In genomic region chr1:156592910-156593732, GRCh38 we compare ENCODE assay signal across 10 cellular contexts. TPM values are rescaled to one million over a fixed set of nuclear protein-coding genes. Genes with fewer than 3 reads are reported as not detected.
DNase-seq lines count a peak whose midpoint lies in the region; ATAC-seq, FAIRE-seq and TF ChIP-seq lines count a peak whose summit lies in the region.
"Had no signal": no experiment of that assay in that cellular context is flagged by ENCODE, and none has a peak within 500 bp of the region (broad histone marks: within the 10 kb centered on the region; RNA-seq: fewer than 3 reads in every experiment).

No MANE protein-coding gene starts in this region.

- intact Hi-C loops in CD4-positive, alpha-beta memory T cell (cut with micrococcal nuclease) = no loop called here

- no peaks in the 10 kb centered on the region for H4K20me1 ChIP-seq in KMS-11 (ENCODE audit: insufficient read depth)

- H3K4me2 ChIP-seq in KMS-11 = peak overlapping the region; percentile 68

- H3K9me3 ChIP-seq in CD4-positive, alpha-beta memory T cell (ENCODE audit: control insufficient read depth in 1 of 2, low read length in 2 of 2) = no peaks in the 10 kb centered on the region
- H3K9me3 ChIP-seq in small intestine (ENCODE audit: control insufficient read depth, low read depth) = no peaks in the 10 kb centered on the region

- CTCF ChIA-PET in CD4-positive, alpha-beta memory T cell (lab: Charles Lee; ENCODE audit: partially characterized antibody) = interaction anchor here (0.7 to 3.8 kb wide), 6 partner anchors 11 to 136 kb away, joined by 3 to 26 read pairs (median 4); partner anchors contain the start of gene TTC24
- CTCF ChIA-PET in T-cell (lab: Charles Lee) = interaction anchor here (1.0 to 2.1 kb wide), 3 partner anchors 9 to 208 kb away, joined by 3 to 7 read pairs (median 3); partner anchors contain the start of gene GPATCH4 (in 1 of the 2)

- peaks cover 17% of the 10 kb centered on the region; the same call in 1 of the 2 replicates for H3K79me2 ChIP-seq in KMS-11 (ENCODE audit: insufficient read depth, low read depth)

- no peak for TF ChIP-seq CTCF in KMS-11 (conservative IDR thresholded peaks at IDR 0.05; ENCODE audit: low read depth, low read length)

- peaks cover 30 to 38% of the 10 kb centered on the region in 2 donors for H3K36me3 Mint-ChIP-seq in CD4-positive, alpha-beta memory T cell
- peaks cover 18% of the 10 kb centered on the region for H3K36me3 Mint-ChIP-seq in T-cell

- peaks cover 0 to 4% (median 0%) of the 10 kb centered on the region in 8 donors for H3K9me3 Mint-ChIP-seq in CD4-positive, alpha-beta memory T cell
- H3K9me3 Mint-ChIP-seq in T-cell = no peaks in the 10 kb centered on the region

- WGBS in small intestine, 3 donors = 80 to 82% (median 82%) methylated on average over 8 of the region's 8 CpGs

- peaks cover 16% of the 10 kb centered on the region for H3K4me1 ChIP-seq in CD4-positive, alpha-beta memory T cell (ENCODE audit: insufficient read depth, low read length)
- H3K4me1 ChIP-seq in KMS-11 (ENCODE audit: low read depth, poor library complexity, severe bottlenecking) = peaks cover 35% of the 10 kb centered on the region
- no peaks in the 10 kb centered on the region for H3K4me1 ChIP-seq in small intestine (ENCODE audit: control insufficient read depth in 2 of 2, insufficient read depth in 1 of 2, low read depth in 1 of 2, low read length in 1 of 2)

- peak overlapping the region; percentile 80 to 91 (median 89) for H3K4me3 Mint-ChIP-seq in CD4-positive, alpha-beta memory T cell
- peak overlapping the region; percentile 77 to 86 (median 81) for H3K4me3 Mint-ChIP-seq in T-cell

- H3K27ac ChIP-seq in CD4-positive, alpha-beta memory T cell (ENCODE audit: low read depth, low read length) = no peak overlapping the region
- peak overlapping the region; percentile 12; the same call in 1 of the 2 replicates for H3K27ac ChIP-seq in KMS-11
- H3K27ac ChIP-seq in small intestine (ENCODE audit: low read depth in 1 of 2, low read length in 1 of 2) = no peak overlapping the region

- DNase-seq in CD4-positive, alpha-beta memory T cell = no peak
- DNase-seq in T-cell (no peak), lung microvascular endothelial cell (ENCODE audit: low read depth in 2 of 2) (peak; percentile 26 to 84), small intestine (no peak), NCI-H446 treated with DMSO at 0.1 percent for 48 hours (lab: John Stamatoyannopoulos, UW) (no peak), UCSD-AML1 (lab: John Stamatoyannopoulos, UW; ENCODE audit: unreplicated experiment) (no peak)
- DNase-seq: NCI-H1417 treated with DMSO at 0.1 percent for 48 hours had no signal

- H3K27ac Mint-ChIP-seq in CD4-positive, alpha-beta memory T cell = peak overlapping the region; percentile 48 to 92 (median 84)
- H3K27ac Mint-ChIP-seq in T-cell = peak overlapping the region; percentile 78 to 85

- H3K4me1 Mint-ChIP-seq in CD4-positive, alpha-beta memory T cell = peaks cover 13 to 25% (median 21%) of the 10 kb centered on the region in 4 donors
- peaks cover 18 to 26% (median 19%) of the 10 kb centered on the region in 3 donors for H3K4me1 Mint-ChIP-seq in T-cell

- no peaks in the 10 kb centered on the region for H3K27me3 Mint-ChIP-seq in CD4-positive, alpha-beta memory T cell
- no peaks in the 10 kb centered on the region for H3K27me3 Mint-ChIP-seq in T-cell

- H2AFZ ChIP-seq in KMS-11 (ENCODE audit: low read depth) = no peak overlapping the region

- POLR2A ChIA-PET in CD4-positive, alpha-beta memory T cell (lab: Charles Lee; ENCODE audit: partially characterized antibody) = interaction anchor here (0.6 to 3.0 kb wide), 10 partner anchors 8 to 136 kb away, joined by 3 to 50 read pairs (median 4); partner anchors contain the start of genes GPATCH4, MEF2D and METTL25B
- POLR2A ChIA-PET in T-cell (lab: Charles Lee) = interaction anchor here in 1 of 2 donors (0.6 kb wide), 1 partner anchor 12 kb away, joined by 3 read pairs; no protein-coding TSS in a partner anchor

- FAIRE-seq in small intestine (lab: Jason Lieb, UNC) = no peak
- FAIRE-seq: G401.6 had no signal

- H3K4me3 ChIP-seq in CD4-positive, alpha-beta memory T cell (ENCODE audit: low read length in 2 of 2) = no peak overlapping the region
- no peak overlapping the region for H3K4me3 ChIP-seq in KMS-11 (IDR thresholded peaks at IDR 0.05; ENCODE audit: insufficient read depth, low read depth, low read length)
- H3K4me3 ChIP-seq in small intestine (ENCODE audit: low read depth in 1 of 2, low read length in 2 of 2) = no peak overlapping the region

- H3K9ac ChIP-seq in KMS-11 = no peak overlapping the region; the same call in 1 of the 2 replicates

- ATAC-seq in T-cell (replicated peaks in 1 of 4) (no peak), GM19023 (IDR thresholded peaks at IDR 0.05; ENCODE audit: unreplicated experiment) (no peak)

- no peaks in the 10 kb centered on the region for H3K27me3 ChIP-seq in CD4-positive, alpha-beta memory T cell (ENCODE audit: insufficient read depth, low read length)
- no peaks in the 10 kb centered on the region for H3K27me3 ChIP-seq in KMS-11 (ENCODE audit: insufficient read depth, low read depth)
- H3K27me3 ChIP-seq in small intestine (ENCODE audit: control insufficient read depth in 2 of 2, insufficient read depth in 2 of 2, low read length in 2 of 2) = no peaks in the 10 kb centered on the region

- H3K36me3 ChIP-seq in CD4-positive, alpha-beta memory T cell (ENCODE audit: insufficient read depth, low read length) = peaks cover 24% of the 10 kb centered on the region
- H3K36me3 ChIP-seq in KMS-11 (ENCODE audit: insufficient read depth) = peaks cover 33% of the 10 kb centered on the region; the same call in 1 of the 2 replicates
- H3K36me3 ChIP-seq in small intestine (ENCODE audit: control insufficient read depth in 2 of 2, insufficient read depth in 2 of 2, low read length in 2 of 2) = peaks cover 0 to 6% of the 10 kb centered on the region in 2 donors

RNA-seq across cellular contexts. Expression of gene NAXE, which starts 1.5 kb away (rescaled TPM):
- 10 to 100 TPM; 46.7 to 49.5 TPM for total RNA-seq in CD4-positive, alpha-beta memory T cell
- polyA plus RNA-seq in CD4-positive, alpha-beta memory T cell = 100 to 1,000 TPM in 1 of 2 donors, 10 to 100 TPM in 1; 93.3 to 152 TPM
- total RNA-seq in T-cell (10 to 100 TPM; 32.4 to 47.7 (median 41.7) TPM), lung microvascular endothelial cell (56.2 and 58.5 TPM in 2 replicates)
- polyA plus RNA-seq in small intestine = 100 to 1,000 TPM in 1 of 3 donors, 10 to 100 TPM in 2; 94.2 to 105 (median 94.5) TPM

RNA-seq across cellular contexts. Expression of gene GPATCH4, which starts 8.2 kb away (rescaled TPM):
- 10 to 100 TPM; 26.9 to 30.7 TPM for total RNA-seq in CD4-positive, alpha-beta memory T cell
- 10 to 100 TPM in 1 of 2 donors, 1 to 10 TPM in 1; 8.1 to 58.5 TPM for polyA plus RNA-seq in CD4-positive, alpha-beta memory T cell
- total RNA-seq in T-cell (10 to 100 TPM; 34.3 to 41.6 (median 40.6) TPM), lung microvascular endothelial cell (8.9 and 9.9 TPM in 2 replicates)
- 10 to 100 TPM in 2 of 3 donors, 1 to 10 TPM in 1; 8.9 to 31.0 (median 11.1) TPM for polyA plus RNA-seq in small intestine

RNA-seq across cellular contexts. Expression of gene TTC24, which starts 13.6 kb away (rescaled TPM):
- total RNA-seq in CD4-positive, alpha-beta memory T cell = under 1 TPM; 0.84 to 0.91 TPM
- polyA plus RNA-seq in CD4-positive, alpha-beta memory T cell = under 1 TPM in 1 of 2 donors, not detected in 1; 0.12 TPM
- total RNA-seq in T-cell = 10 to 100 TPM in 4 of 5 donors, 1 to 10 TPM in 1; 9.9 to 43.6 (median 16.4) TPM
- total RNA-seq in lung microvascular endothelial cell = not detected in 2 replicates
- under 1 TPM in 1 of 3 donors, not detected in 2; 0.19 TPM for polyA plus RNA-seq in small intestine

RNA-seq across cellular contexts. Expression of gene IQGAP3, which starts 20.8 kb away (rescaled TPM):
- total RNA-seq in CD4-positive, alpha-beta memory T cell = not detected
- polyA plus RNA-seq in CD4-positive, alpha-beta memory T cell = not detected
- total RNA-seq in T-cell (under 1 TPM in 4 of 5 donors, not detected in 1; 0.13 to 0.19 (median 0.18) TPM), lung microvascular endothelial cell (3.0 and 7.0 TPM in 2 replicates)
- polyA plus RNA-seq in small intestine = 10 to 100 TPM in 1 of 3 donors, under 1 TPM in 2; 0.54 to 13.8 (median 0.89) TPM

RNA-seq across cellular contexts. Expression of gene HAPLN2, which starts 26.1 kb away (rescaled TPM):
- total RNA-seq in CD4-positive, alpha-beta memory T cell = not detected
- not detected for polyA plus RNA-seq in CD4-positive, alpha-beta memory T cell
- total RNA-seq in T-cell (under 1 TPM in 1 of 5 donors, not detected in 4; 0.33 TPM), lung microvascular endothelial cell (not detected in 2 replicates)
- polyA plus RNA-seq in small intestine = 10 to 100 TPM in 2 of 3 donors, under 1 TPM in 1; 0.82 to 25.9 (median 12.5) TPM

Comparison
In these comparisons a context has a peak if more than half of its experiments do, and no peak if none do; other contexts are left out.
1. DNase-seq: peak in lung microvascular endothelial cell (2 of 2); none in CD4-positive, alpha-beta memory T cell (0 of 5), T-cell (0 of 34), small intestine (single experiment), NCI-H446 treated with DMSO at 0.1 percent for 48 hours (single experiment) and UCSD-AML1 (single experiment).
2. RNA of gene TTC24, which starts 13.6 kb away (total RNA-seq): 9.9 to 43.6 TPM in T-cell; 0.84 to 0.91 TPM in CD4-positive, alpha-beta memory T cell and not detected in lung microvascular endothelial cell; every median in the first group is over 4 times any median in the second.